Comparison of ENCODE assay signal across 9 cellular contexts in genomic region chr17:56681561-56682266, GRCh38.
DNase-seq lines count a peak whose midpoint lies in the region; ATAC-seq and TF ChIP-seq lines count a peak whose summit lies in the region.
"Had no signal": no experiment of that assay in that cellular context is flagged by ENCODE, and none has a peak within 500 bp of the region (broad histone marks: within the 10 kb centered on the region; RNA-seq: fewer than 3 reads in every experiment).

No MANE protein-coding gene starts in this region.

- no peak overlapping the region for H2AFZ ChIP-seq in DND-41 (ENCODE audit: low read depth, low read length)

- peak; percentile 94 for ATAC-seq in DND-41 (ENCODE audit: insufficient read depth, low read depth)
- ATAC-seq in esophagus mucosa: no peak
- ATAC-seq in HG03571 (IDR thresholded peaks at IDR 0.05; ENCODE audit: unreplicated experiment): no peak
- no peak for ATAC-seq in HG02571 (IDR thresholded peaks at IDR 0.05; ENCODE audit: unreplicated experiment)

- no peaks in the 10 kb centered on the region for H3K79me2 ChIP-seq in DND-41 (ENCODE audit: insufficient read depth, low read length)

- peaks cover 17% of the 10 kb centered on the region for H3K27me3 ChIP-seq in DND-41 (ENCODE audit: insufficient read depth, low read length, poor library complexity)

- peak; percentile 82 for DNase-seq in DND-41
- peak; percentile 92 for DNase-seq in HCEC 1CT
- peak; percentile 51 for DNase-seq in RKO (ENCODE audit: low spot score)
- peak; percentile 6 for DNase-seq in fibroblast of the conjunctiva (ENCODE audit: low read depth)
- DNase-seq in NCI-H510A treated with DMSO at 0.1 percent for 48 hours (lab: John Stamatoyannopoulos, UW): no peak
- DNase-seq: transverse colon had no signal

- H3K4me3 ChIP-seq in DND-41 (ENCODE audit: low read depth in 1 of 2, low read length in 2 of 2): no peak overlapping the region
- H3K4me3 ChIP-seq: transverse colon had no signal

- no peaks in the 10 kb centered on the region for H3K36me3 ChIP-seq in DND-41 (ENCODE audit: insufficient read depth, low read length)
- H3K36me3 ChIP-seq: transverse colon had no signal

- peak overlapping the region; percentile 74 for H3K27ac ChIP-seq in DND-41 (ENCODE audit: low read length)
- H3K27ac ChIP-seq: transverse colon had no signal

- no peaks in the 10 kb centered on the region for H3K9me3 ChIP-seq in DND-41 (ENCODE audit: insufficient read depth, low read length, severe bottlenecking)
- H3K9me3 ChIP-seq: transverse colon had no signal

- peaks cover 4% of the 10 kb centered on the region; the same call in 1 of the 2 replicates for H4K20me1 ChIP-seq in DND-41 (ENCODE audit: insufficient read depth, low read length)

- peak overlapping the region; percentile 30 for H3K4me2 ChIP-seq in DND-41 (ENCODE audit: insufficient read depth, low read length)

- TF ChIP-seq CTCF in DND-41 (IDR thresholded peaks at IDR 0.05; ENCODE audit: borderline replicate concordance, extremely low read depth, low read length, poor library complexity, severe bottlenecking): no peak

- H3K4me1 ChIP-seq in DND-41 (ENCODE audit: insufficient read depth, low read length): peaks cover 67% of the 10 kb centered on the region

- H3K9ac ChIP-seq in DND-41 (ENCODE audit: low read depth, low read length): peak overlapping the region; percentile 7; the same call in 1 of the 2 replicates
